In genomic region chr19:17329061-17329767, GRCh38 we compare ENCODE assay signal across 11 cellular contexts. TPM values are rescaled to one million over a fixed set of nuclear protein-coding genes. Genes with fewer than 3 reads are reported as not detected.
A peak's percentile ranks its signal among the peaks of the same experiment; 100 is the strongest.
DNase-seq lines count a peak whose midpoint lies in the region; ATAC-seq, FAIRE-seq and TF ChIP-seq lines count a peak whose summit lies in the region.
"Had no signal": no experiment of that assay in that cellular context is flagged by ENCODE, and none has a peak within 500 bp of the region (broad histone marks: within the 10 kb centered on the region; RNA-seq: fewer than 3 reads in every experiment).

No MANE protein-coding gene starts in this region.

- H2AK5ac ChIP-seq in mesenchymal stem cell (ENCODE audit: low read length, severe bottlenecking) = no peak overlapping the region

- TF ChIP-seq CTCF in GM12878 (IDR thresholded peaks at IDR 0.05 in 2 of 3, conservative IDR thresholded peaks at IDR 0.05 in 1 of 3; ENCODE audit: control insufficient read depth in 2 of 3, extremely low read depth in 1 of 3, insufficient read depth in 1 of 3, low read depth in 3 of 3, low read length in 3 of 3) (no peak), vagina (IDR thresholded peaks at IDR 0.05) (no peak), ascending aorta (IDR thresholded peaks at IDR 0.05) (no peak)

- ATAC-seq in GM12878 (no peak), GM21576 (IDR thresholded peaks at IDR 0.05; ENCODE audit: unreplicated experiment) (no peak)

- no peak overlapping the region for H3K4me3 ChIP-seq in GM12878
- H3K4me3 ChIP-seq in mesenchymal stem cell (ENCODE audit: insufficient read depth in 1 of 2, low read depth in 1 of 2, low read length in 2 of 2) = no peak overlapping the region
- peak overlapping the region; percentile 37 to 45 for H3K4me3 ChIP-seq in vagina
- H3K4me3 ChIP-seq in ascending aorta = no peak overlapping the region

- no peak overlapping the region for H2BK12ac ChIP-seq in mesenchymal stem cell (ENCODE audit: low read length in 2 of 2)

- RAD21 ChIA-PET in GM12878 (lab: Charles Lee; ENCODE audit: unreplicated experiment) = no interaction called here

- H3K18ac ChIP-seq in mesenchymal stem cell (ENCODE audit: low read depth in 1 of 2, low read length in 2 of 2) = peak overlapping the region in 1 of 2 experiments; percentile 14

- TF ChIP-seq RAD21 in GM12878 (IDR thresholded peaks at IDR 0.05; ENCODE audit: insufficient read depth, low read depth, low read length) = no peak

- H3K4ac ChIP-seq in mesenchymal stem cell (ENCODE audit: low read depth in 1 of 2, low read length in 2 of 2) = no peak overlapping the region

- TF ChIP-seq POLR2A in GM12878 (IDR thresholded peaks at IDR 0.05; ENCODE audit: low read depth, low read length) = no peak
- TF ChIP-seq POLR2A in vagina (IDR thresholded peaks at IDR 0.05) = no peak

- no peak overlapping the region for H3K27ac ChIP-seq in GM12878 (ENCODE audit: control insufficient read depth, insufficient read depth)
- no peak overlapping the region for H3K27ac ChIP-seq in mesenchymal stem cell (ENCODE audit: low read length, poor library complexity, severe bottlenecking)
- H3K27ac ChIP-seq in vagina = peak overlapping the region; percentile 60
- H3K27ac ChIP-seq in ascending aorta = no peak overlapping the region

- H3K27me3 ChIP-seq in GM12878 (replicated peaks in 1 of 2; ENCODE audit: control insufficient read depth in 2 of 2, insufficient read depth in 2 of 2, low read length in 1 of 2) (no peaks in the 10 kb centered on the region; a peak in 2 of 4 replicates), mesenchymal stem cell (ENCODE audit: control insufficient read depth in 1 of 2, insufficient read depth in 1 of 2, low read length in 2 of 2) (no peaks in the 10 kb centered on the region), vagina (peaks cover 7% of the 10 kb centered on the region), ascending aorta (no peaks in the 10 kb centered on the region)

- POLR2A ChIA-PET in GM12878 (lab: Charles Lee) = no interaction called here

- BruUV-seq in GM12878 (replicated peaks; lab: Mats Ljungman, UMichigan) = no TSS peak

- SMC1A ChIA-PET in GM12878 (lab: Charles Lee; ENCODE audit: uncharacterized antibody, unreplicated experiment) = no interaction called here

- H3K9me3 ChIP-seq in GM12878 (replicated peaks; ENCODE audit: control insufficient read depth, insufficient read depth, low read length) (no peaks in the 10 kb centered on the region; the same call in 2 of the 3 replicates), mesenchymal stem cell (ENCODE audit: control insufficient read depth, low read length) (no peaks in the 10 kb centered on the region), vagina (no peaks in the 10 kb centered on the region), ascending aorta (no peaks in the 10 kb centered on the region)

- H4K91ac ChIP-seq in mesenchymal stem cell (ENCODE audit: low read length) = no peak overlapping the region

- H2BK120ac ChIP-seq in mesenchymal stem cell (ENCODE audit: low read depth, low read length) = no peak overlapping the region

- TF ChIP-seq EP300 in GM12878 (IDR thresholded peaks at IDR 0.05; ENCODE audit: borderline replicate concordance in 1 of 2, control insufficient read depth in 1 of 2, low read depth in 2 of 2, low read length in 2 of 2) = no peak

- H3K23ac ChIP-seq in mesenchymal stem cell (ENCODE audit: low read length in 2 of 2) = peak overlapping the region in 1 of 2 experiments; percentile 18

- CTCF ChIA-PET in GM12878 (lab: Yijun Ruan, JAX) = no interaction called here

- H2AFZ ChIP-seq in GM12878 (ENCODE audit: control insufficient read depth, low read depth, low read length) (peak overlapping the region; percentile 15; the same call in 1 of the 2 replicates), mesenchymal stem cell (ENCODE audit: low read depth, low read length) (no peak overlapping the region)

- no peaks in the 10 kb centered on the region for H3K36me3 ChIP-seq in GM12878 (ENCODE audit: control insufficient read depth in 2 of 2, insufficient read depth in 2 of 2, low read length in 1 of 2)
- peaks cover 23 to 50% of the 10 kb centered on the region in 2 experiments for H3K36me3 ChIP-seq in mesenchymal stem cell (ENCODE audit: control insufficient read depth in 1 of 2, insufficient read depth in 2 of 2, low read depth in 1 of 2, low read length in 2 of 2)
- H3K36me3 ChIP-seq in vagina = no peaks in the 10 kb centered on the region
- no peaks in the 10 kb centered on the region for H3K36me3 ChIP-seq in ascending aorta

- H3K9ac ChIP-seq in GM12878 (ENCODE audit: control insufficient read depth, insufficient read depth, low read length) = no peak overlapping the region
- no peak overlapping the region for H3K9ac ChIP-seq in mesenchymal stem cell (ENCODE audit: low read length)

- H3K4me2 ChIP-seq in GM12878 (ENCODE audit: control insufficient read depth, insufficient read depth) (peak overlapping the region; percentile 62), mesenchymal stem cell (ENCODE audit: low read length, poor library complexity, severe bottlenecking) (peak overlapping the region; percentile 70)

- in situ Hi-C loops in GM12878 (cut with MboI) = no loop called here

- no peaks in the 10 kb centered on the region for H3K79me2 ChIP-seq in GM12878 (ENCODE audit: control insufficient read depth, insufficient read depth, low read length)

- no peaks in the 10 kb centered on the region for H4K20me1 ChIP-seq in GM12878 (ENCODE audit: control insufficient read depth, insufficient read depth)

- H4K8ac ChIP-seq in mesenchymal stem cell (ENCODE audit: low read length) = no peak overlapping the region

- 37% methylated on average over 40 of the region's 69 CpGs for WGBS in GM12878 (ENCODE audit: insufficient coverage, insufficient replicate concordance, low lambda C conversion rate, missing lambda C conversion rate)
- 57% methylated on average over 67 of the region's 69 CpGs for WGBS in mesenchymal stem cell

- H3K4me1 ChIP-seq in GM12878 (ENCODE audit: control insufficient read depth, insufficient read depth, low read length) (peaks cover 5% of the 10 kb centered on the region; the same call in 1 of the 2 replicates), mesenchymal stem cell (ENCODE audit: control insufficient read depth, insufficient read depth, low read depth, low read length) (peaks cover 47% of the 10 kb centered on the region), vagina (peaks cover 33% of the 10 kb centered on the region), ascending aorta (peaks cover 6 to 19% of the 10 kb centered on the region in 2 donors)

- intact Hi-C loops in GM12878 (cut with micrococcal nuclease; ENCODE audit: unreplicated experiment) (no loop called here), vagina (cut with DNase I) (no loop called here), ascending aorta (cut with DNase I) (no loop called here)

- H2BK15ac ChIP-seq in mesenchymal stem cell (ENCODE audit: low read depth, poor library complexity, severe bottlenecking) = no peak overlapping the region

- peak overlapping the region in 1 of 2 experiments; percentile 22 for H3K14ac ChIP-seq in mesenchymal stem cell (ENCODE audit: low read length in 2 of 2)

- H3K79me1 ChIP-seq in mesenchymal stem cell (replicated peaks; ENCODE audit: low read length, poor library complexity, severe bottlenecking) = peaks cover 10% of the 10 kb centered on the region

- no peak for FAIRE-seq in GM12878 (lab: Jason Lieb, UNC)
- FAIRE-seq: D721Med, GM18507 had no signal

- no peak overlapping the region for H2BK5ac ChIP-seq in mesenchymal stem cell (ENCODE audit: low read depth, low read length, poor library complexity, severe bottlenecking)

- peak; percentile 16 for DNase-seq in stimulated activated CD4-positive, alpha-beta T cell treated with anti-CD3 and anti-CD28 coated beads, Interleukin-4, amount 100 ng/mL, for 24 hours
- DNase-seq in stimulated activated CD4-positive, alpha-beta T cell treated with anti-CD3 and anti-CD28 coated beads, Interleukin-1b, Interleukin-23, amount 100 ng/mL, for 48 hours = no peak
- DNase-seq in GM12878 (ENCODE audit: low read depth, low spot score) (no peak), mesenchymal stem cell (no peak), vagina (ENCODE audit: extremely low spot score in 2 of 2) (no peak), ascending aorta (ENCODE audit: low spot score in 2 of 2) (no peak), cerebellar nuclear complex (lab: John Stamatoyannopoulos, UW) (no peak)
- DNase-seq: NCI-H1092 had no signal

RNA-seq across cellular contexts. Expression of gene ANO8, which starts 5.4 kb away (rescaled TPM):
- 5.8 and 6.9 TPM in 2 replicates for total RNA-seq in GM12878 (2013; cell fraction: nucleolus; rRNA removed)
- total RNA-seq in GM12878 (2014; rRNA removed) (1.3 and 1.5 TPM in 2 replicates), GM12878 (2014; rRNA removed; fragmentation: Illumina TruSeq; extraction: Trizol) (0.58 and 0.60 TPM in 2 replicates), GM12878 (2021) (5.1 and 6.7 TPM in 2 replicates), vagina (10.3 TPM), ascending aorta (34.8 TPM)
- 0.62 TPM for polyA plus RNA-seq in GM12878 (2011; ENCODE audit: low read depth)
- polyA plus RNA-seq in GM12878 (2011; rRNA removed) (0.45 and 0.81 TPM in 2 replicates), GM12878 (2014; fragmentation: Illumina TruSeq; extraction: Trizol) (0.38 and 1.1 TPM in 2 replicates), GM12878 (2014; fragmentation: Nextera tagmentation; extraction: Ambion mirVana) (under 1 TPM; 0.04 to 0.05 TPM), GM12878 (2014; rRNA removed) (4.3 and 5.1 TPM in 2 replicates), GM12878 (2016; fragmentation: Nextera tagmentation; extraction: Ambion mirVana) (1 to 10 TPM; 1.0 to 1.1 TPM)
- 0.97 and 0.99 TPM in 2 replicates for polyA plus RNA-seq in GM12878 (2011; cell fraction: cytosol; rRNA removed)
- polyA plus RNA-seq in GM12878 (2011; cell fraction: nucleus; rRNA removed) = 8.5 and 12.4 TPM in 2 replicates
- polyA plus RNA-seq in GM12878 (2012) = 2.1 and 2.3 TPM in 2 replicates
- polyA minus RNA-seq in GM12878 (2011; rRNA and poly(A)+ RNA removed) = 0.73 and 0.93 TPM in 2 replicates
- polyA minus RNA-seq in GM12878 (2011; cell fraction: cytosol; rRNA and poly(A)+ RNA removed) = 0.40 and 0.42 TPM in 2 replicates
- 1.9 and 5.3 TPM in 2 replicates for polyA minus RNA-seq in GM12878 (2011; cell fraction: nucleus; rRNA and poly(A)+ RNA removed)
- 5.5 TPM for polyA plus RNA-seq in mesenchymal stem cell (2013, experiment 1 of 2)
- polyA plus RNA-seq in mesenchymal stem cell (2013, experiment 2 of 2) = 5.3 TPM

RNA-seq across cellular contexts. Expression of gene GTPBP3, which starts 8.1 kb away (rescaled TPM):
- total RNA-seq in GM12878 (2013; cell fraction: nucleolus; rRNA removed) = 36.4 and 46.2 TPM in 2 replicates
- total RNA-seq in GM12878 (2014; rRNA removed) (22.6 and 22.8 TPM in 2 replicates), GM12878 (2014; rRNA removed; fragmentation: Illumina TruSeq; extraction: Trizol) (6.4 and 7.1 TPM in 2 replicates), GM12878 (2021) (38.5 and 46.8 TPM in 2 replicates), vagina (25.5 TPM), ascending aorta (256 TPM)
- 4.3 TPM for polyA plus RNA-seq in GM12878 (2011; ENCODE audit: low read depth)
- polyA plus RNA-seq in GM12878 (2011; rRNA removed) (6.6 and 8.2 TPM in 2 replicates), GM12878 (2014; fragmentation: Illumina TruSeq; extraction: Trizol) (6.1 and 8.1 TPM in 2 replicates), GM12878 (2014; fragmentation: Nextera tagmentation; extraction: Ambion mirVana) (1 to 10 TPM; 2.9 to 4.1 TPM), GM12878 (2014; rRNA removed) (42.7 and 57.2 TPM in 2 replicates), GM12878 (2016; fragmentation: Nextera tagmentation; extraction: Ambion mirVana) (10 to 100 TPM; 26.3 to 28.8 TPM)
- polyA plus RNA-seq in GM12878 (2011; cell fraction: cytosol; rRNA removed) = 9.4 and 16.0 TPM in 2 replicates
- 32.5 and 50.6 TPM in 2 replicates for polyA plus RNA-seq in GM12878 (2011; cell fraction: nucleus; rRNA removed)
- polyA plus RNA-seq in GM12878 (2012) = 14.5 and 21.6 TPM in 2 replicates
- polyA minus RNA-seq in GM12878 (2011; rRNA and poly(A)+ RNA removed) = 4.8 and 8.8 TPM in 2 replicates
- 11.6 and 12.7 TPM in 2 replicates for polyA minus RNA-seq in GM12878 (2011; cell fraction: cytosol; rRNA and poly(A)+ RNA removed)
- polyA minus RNA-seq in GM12878 (2011; cell fraction: nucleus; rRNA and poly(A)+ RNA removed) = 36.8 and 44.5 TPM in 2 replicates
- 8.4 TPM for polyA plus RNA-seq in mesenchymal stem cell (2013, experiment 1 of 2)
- polyA plus RNA-seq in mesenchymal stem cell (2013, experiment 2 of 2) = 8.6 TPM

RNA-seq across cellular contexts. Expression of gene DDA1, which starts 19.9 kb away (rescaled TPM):
- 9.0 and 11.5 TPM in 2 replicates for total RNA-seq in GM12878 (2013; cell fraction: nucleolus; rRNA removed)
- total RNA-seq in GM12878 (2014; rRNA removed) (33.3 and 36.0 TPM in 2 replicates), GM12878 (2014; rRNA removed; fragmentation: Illumina TruSeq; extraction: Trizol) (26.1 and 31.1 TPM in 2 replicates), GM12878 (2021) (42.8 and 53.5 TPM in 2 replicates), vagina (12.0 TPM), ascending aorta (15.8 TPM)
- 14.8 TPM for polyA plus RNA-seq in GM12878 (2011; ENCODE audit: low read depth)
- polyA plus RNA-seq in GM12878 (2011; rRNA removed) (23.6 and 33.4 TPM in 2 replicates), GM12878 (2014; fragmentation: Illumina TruSeq; extraction: Trizol) (31.7 and 62.8 TPM in 2 replicates), GM12878 (2014; fragmentation: Nextera tagmentation; extraction: Ambion mirVana) (1 to 10 TPM in 1 of 2 experiments, under 1 TPM in 1; 0.76 to 2.8 TPM), GM12878 (2014; rRNA removed) (71.0 and 77.5 TPM in 2 replicates), GM12878 (2016; fragmentation: Nextera tagmentation; extraction: Ambion mirVana) (10 to 100 TPM; 61.5 to 63.8 TPM)
- polyA plus RNA-seq in GM12878 (2011; cell fraction: cytosol; rRNA removed) = 29.7 and 46.8 TPM in 2 replicates
- 51.0 and 57.0 TPM in 2 replicates for polyA plus RNA-seq in GM12878 (2011; cell fraction: nucleus; rRNA removed)
- polyA plus RNA-seq in GM12878 (2012) = 41.8 and 55.6 TPM in 2 replicates
- 11.6 and 12.9 TPM in 2 replicates for polyA minus RNA-seq in GM12878 (2011; rRNA and poly(A)+ RNA removed)
- 5.3 and 12.0 TPM in 2 replicates for polyA minus RNA-seq in GM12878 (2011; cell fraction: cytosol; rRNA and poly(A)+ RNA removed)
- 4.6 and 9.6 TPM in 2 replicates for polyA minus RNA-seq in GM12878 (2011; cell fraction: nucleus; rRNA and poly(A)+ RNA removed)
- 151 TPM for polyA plus RNA-seq in mesenchymal stem cell (2013, experiment 1 of 2)
- polyA plus RNA-seq in mesenchymal stem cell (2013, experiment 2 of 2) = 152 TPM

RNA-seq across cellular contexts. Expression of gene MRPL34, which starts 23.5 kb away (rescaled TPM):
- total RNA-seq in GM12878 (2013; cell fraction: nucleolus; rRNA removed) = 4.3 and 7.7 TPM in 2 replicates
- 118 and 126 TPM in 2 replicates for total RNA-seq in GM12878 (2014; rRNA removed)
- total RNA-seq in GM12878 (2014; rRNA removed; fragmentation: Illumina TruSeq; extraction: Trizol) = 33.4 and 37.2 TPM in 2 replicates
- 90.5 and 92.1 TPM in 2 replicates for total RNA-seq in GM12878 (2021)
- polyA plus RNA-seq in GM12878 (2011; ENCODE audit: low read depth) = 18.2 TPM
- polyA plus RNA-seq in GM12878 (2011; rRNA removed) = 59.0 and 66.8 TPM in 2 replicates
- polyA plus RNA-seq in GM12878 (2011; cell fraction: cytosol; rRNA removed) = 86.5 and 89.3 TPM in 2 replicates
- 24.2 and 35.6 TPM in 2 replicates for polyA plus RNA-seq in GM12878 (2011; cell fraction: nucleus; rRNA removed)
- polyA plus RNA-seq in GM12878 (2012) = 45.5 and 50.4 TPM in 2 replicates
- polyA plus RNA-seq in GM12878 (2014; fragmentation: Illumina TruSeq; extraction: Trizol) = 28.1 and 41.6 TPM in 2 replicates
- 10 to 100 TPM in 1 of 2 experiments, 1 to 10 TPM in 1; 8.6 to 25.2 TPM for polyA plus RNA-seq in GM12878 (2014; fragmentation: Nextera tagmentation; extraction: Ambion mirVana)
- polyA plus RNA-seq in GM12878 (2014; rRNA removed) = 198 and 209 TPM in 2 replicates
- polyA plus RNA-seq in GM12878 (2016; fragmentation: Nextera tagmentation; extraction: Ambion mirVana) = 100 to 1,000 TPM; 169 TPM
- 12.1 and 20.0 TPM in 2 replicates for polyA minus RNA-seq in GM12878 (2011; rRNA and poly(A)+ RNA removed)
- 10.2 and 12.7 TPM in 2 replicates for polyA minus RNA-seq in GM12878 (2011; cell fraction: cytosol; rRNA and poly(A)+ RNA removed)
- 4.6 and 7.7 TPM in 2 replicates for polyA minus RNA-seq in GM12878 (2011; cell fraction: nucleus; rRNA and poly(A)+ RNA removed)
- 81.3 TPM for polyA plus RNA-seq in mesenchymal stem cell (2013, experiment 1 of 2)
- 83.5 TPM for polyA plus RNA-seq in mesenchymal stem cell (2013, experiment 2 of 2)
- total RNA-seq in vagina = 176 TPM
- 98.9 TPM for total RNA-seq in ascending aorta

RNA-seq across cellular contexts. Expression of gene ABHD8, which starts 26.0 kb away (rescaled TPM):
- 7.8 and 8.0 TPM in 2 replicates for total RNA-seq in GM12878 (2013; cell fraction: nucleolus; rRNA removed)
- total RNA-seq in GM12878 (2014; rRNA removed) (8.8 and 12.0 TPM in 2 replicates), GM12878 (2014; rRNA removed; fragmentation: Illumina TruSeq; extraction: Trizol) (2.1 TPM in 2 replicates), GM12878 (2021) (10.0 and 13.1 TPM in 2 replicates), vagina (10.8 TPM), ascending aorta (32.2 TPM)
- polyA plus RNA-seq in GM12878 (2011; ENCODE audit: low read depth) = 2.4 TPM
- polyA plus RNA-seq in GM12878 (2011; rRNA removed) (1.6 and 3.5 TPM in 2 replicates), GM12878 (2014; fragmentation: Illumina TruSeq; extraction: Trizol) (0.55 and 1.5 TPM in 2 replicates), GM12878 (2014; fragmentation: Nextera tagmentation; extraction: Ambion mirVana) (under 1 TPM; 0.03 to 0.04 TPM), GM12878 (2014; rRNA removed) (11.8 and 13.1 TPM in 2 replicates), GM12878 (2016; fragmentation: Nextera tagmentation; extraction: Ambion mirVana) (10 to 100 TPM in 1 of 2 experiments, 1 to 10 TPM in 1; 8.4 to 12.5 TPM)
- polyA plus RNA-seq in GM12878 (2011; cell fraction: cytosol; rRNA removed) = 6.7 and 12.3 TPM in 2 replicates
- polyA plus RNA-seq in GM12878 (2011; cell fraction: nucleus; rRNA removed) = 4.7 TPM in 2 replicates
- polyA plus RNA-seq in GM12878 (2012) = 8.8 TPM in 2 replicates
- 4.5 and 6.7 TPM in 2 replicates for polyA minus RNA-seq in GM12878 (2011; rRNA and poly(A)+ RNA removed)
- polyA minus RNA-seq in GM12878 (2011; cell fraction: cytosol; rRNA and poly(A)+ RNA removed) = 3.4 and 5.3 TPM in 2 replicates
- polyA minus RNA-seq in GM12878 (2011; cell fraction: nucleus; rRNA and poly(A)+ RNA removed) = 3.6 and 4.4 TPM in 2 replicates
- 5.3 TPM for polyA plus RNA-seq in mesenchymal stem cell (2013, experiment 1 of 2)
- polyA plus RNA-seq in mesenchymal stem cell (2013, experiment 2 of 2) = 5.1 TPM

Comparison
In these comparisons a context has a peak if more than half of its experiments do, and no peak if none do; other contexts are left out.
1. H3K4me3 ChIP-seq: peak in vagina (2 of 2); none in GM12878 (single experiment), mesenchymal stem cell (0 of 2) and ascending aorta (0 of 2).